Comparison of ENCODE assay signal across 22 cellular contexts in genomic region chr18:59639821-59640220, GRCh38. TPM values are rescaled to one million over a fixed set of nuclear protein-coding genes. Genes with fewer than 3 reads are reported as not detected.
"Had no signal": no experiment of that assay in that cellular context is flagged by ENCODE, and none has a peak within 500 bp of the region (broad histone marks: within the 10 kb centered on the region; RNA-seq: fewer than 3 reads in every experiment).

No MANE protein-coding gene starts in this region.

- H3K9me3 ChIP-seq: body of pancreas, left ventricle myocardium inferior, ovary, prostate gland, spleen, thoracic aorta, upper lobe of left lung had no signal

- H3K36me3 Mint-ChIP-seq: activated naive CD4-positive, alpha-beta T cell treated with anti-CD3 and anti-CD28 coated beads, Interleukin-2, amount 10 ng/mL, durations not matched to agents 7 days and 5 days; naive thymus-derived CD8-positive, alpha-beta T cell had no signal

- H3K27ac Mint-ChIP-seq: activated CD4-positive, alpha-beta memory T cell treated with anti-CD3 and anti-CD28 coated beads, Interleukin-2, amount 10 ng/mL, durations not matched to agents 7 days and 5 days; activated CD4-positive, alpha-beta T cell treated with anti-CD3 and anti-CD28 coated beads, Interleukin-2, amount 10 ng/mL, durations not matched to agents 24 days and 14 days; activated naive CD4-positive, alpha-beta T cell treated with anti-CD3 and anti-CD28 coated beads, Interleukin-2, amount 10 ng/mL, durations not matched to agents 7 days and 5 days; dendritic cell treated with granulocyte-macrophage colony-stimulating factor and Interleukin-4, amounts not matched to agents 40 ng/mL and 50 ng/mL, for 4 days; naive thymus-derived CD8-positive, alpha-beta T cell; T-helper 1 cell treated with Interleukin-12 subunit alpha and Interleukin-12 subunit beta and Interleukin-4 antibody, amounts not matched to agents 30 μg/mL and 1 μg/mL, for 36 hours had no signal

- ATAC-seq: activated CD4-positive, CD25-positive, alpha-beta regulatory T cell treated with anti-CD3 and anti-CD28 coated beads, Interleukin-2, amount 50 U/mL, for 24 hours; body of pancreas; esophagus mucosa; naive thymus-derived CD8-positive, alpha-beta T cell had no signal

- H3K36me3 ChIP-seq: left ventricle myocardium inferior, ovary, prostate gland, spleen, thoracic aorta, upper lobe of left lung had no signal

- H3K4me1 Mint-ChIP-seq: activated CD4-positive, alpha-beta memory T cell treated with anti-CD3 and anti-CD28 coated beads, Interleukin-2, amount 10 ng/mL, durations not matched to agents 7 days and 5 days; activated CD4-positive, alpha-beta T cell treated with anti-CD3 and anti-CD28 coated beads, Interleukin-2, amount 10 ng/mL, durations not matched to agents 24 days and 14 days; activated naive CD4-positive, alpha-beta T cell treated with anti-CD3 and anti-CD28 coated beads, Interleukin-2, amount 10 ng/mL, durations not matched to agents 7 days and 5 days; naive thymus-derived CD8-positive, alpha-beta T cell had no signal

- H3K4me3 Mint-ChIP-seq: activated CD4-positive, alpha-beta memory T cell treated with anti-CD3 and anti-CD28 coated beads, Interleukin-2, amount 10 ng/mL, durations not matched to agents 7 days and 5 days; activated CD4-positive, alpha-beta T cell treated with anti-CD3 and anti-CD28 coated beads, Interleukin-2, amount 10 ng/mL, durations not matched to agents 24 days and 14 days; activated naive CD4-positive, alpha-beta T cell treated with anti-CD3 and anti-CD28 coated beads, Interleukin-2, amount 10 ng/mL, durations not matched to agents 7 days and 5 days; dendritic cell treated with granulocyte-macrophage colony-stimulating factor and Interleukin-4, amounts not matched to agents 40 ng/mL and 50 ng/mL, for 4 days; naive thymus-derived CD8-positive, alpha-beta T cell; T-helper 1 cell treated with Interleukin-12 subunit alpha and Interleukin-12 subunit beta and Interleukin-4 antibody, amounts not matched to agents 30 μg/mL and 1 μg/mL, for 36 hours had no signal

- H3K4me1 ChIP-seq: body of pancreas, left ventricle myocardium inferior, prostate gland, spleen, upper lobe of left lung had no signal

- DNase-seq: activated CD4-positive, alpha-beta memory T cell treated with anti-CD3 and anti-CD28 coated beads, Interleukin-2, amount 10 ng/mL, durations not matched to agents 7 days and 5 days; activated CD4-positive, alpha-beta T cell treated with anti-CD3 and anti-CD28 coated beads, Interleukin-2, amount 10 ng/mL, durations not matched to agents 24 days and 14 days; activated effector memory CD4-positive, alpha-beta T cell treated with anti-CD3 and anti-CD28 coated beads, Interleukin-2, amount 50 U/mL, for 16 hours; activated naive CD4-positive, alpha-beta T cell treated with anti-CD3 and anti-CD28 coated beads, Interleukin-2, amount 10 ng/mL, durations not matched to agents 7 days and 5 days; body of pancreas; effector CD8-positive, alpha-beta T cell; glutamatergic neuron; hippocampal formation; left ventricle myocardium inferior; naive thymus-derived CD8-positive, alpha-beta T cell; ovary; spleen; stimulated activated CD4-positive, alpha-beta T cell treated with anti-CD3 and anti-CD28 coated beads, Interleukin-4, amount 100 ng/mL, for 24 hours; stimulated activated naive CD4-positive, alpha-beta T cell treated with Interleukin-2 at 50 U/mL for 16 hours; upper lobe of left lung had no signal

- H3K4me3 ChIP-seq: body of pancreas, left ventricle myocardium inferior, ovary, prostate gland, spleen, thoracic aorta, upper lobe of left lung had no signal

- H3K27me3 ChIP-seq: body of pancreas, ovary, spleen, upper lobe of left lung had no signal

- H3K27me3 Mint-ChIP-seq: activated CD4-positive, alpha-beta memory T cell treated with anti-CD3 and anti-CD28 coated beads, Interleukin-2, amount 10 ng/mL, durations not matched to agents 7 days and 5 days; activated naive CD4-positive, alpha-beta T cell treated with anti-CD3 and anti-CD28 coated beads, Interleukin-2, amount 10 ng/mL, durations not matched to agents 7 days and 5 days; dendritic cell treated with granulocyte-macrophage colony-stimulating factor and Interleukin-4, amounts not matched to agents 40 ng/mL and 50 ng/mL, for 4 days had no signal

- H3K9me3 Mint-ChIP-seq: activated CD4-positive, alpha-beta memory T cell treated with anti-CD3 and anti-CD28 coated beads, Interleukin-2, amount 10 ng/mL, durations not matched to agents 7 days and 5 days; activated CD4-positive, alpha-beta T cell treated with anti-CD3 and anti-CD28 coated beads, Interleukin-2, amount 10 ng/mL, durations not matched to agents 24 days and 14 days; activated naive CD4-positive, alpha-beta T cell treated with anti-CD3 and anti-CD28 coated beads, Interleukin-2, amount 10 ng/mL, durations not matched to agents 7 days and 5 days; dendritic cell treated with granulocyte-macrophage colony-stimulating factor and Interleukin-4, amounts not matched to agents 40 ng/mL and 50 ng/mL, for 4 days; T-helper 1 cell treated with Interleukin-12 subunit alpha and Interleukin-12 subunit beta and Interleukin-4 antibody, amounts not matched to agents 30 μg/mL and 1 μg/mL, for 36 hours had no signal

- H3K27ac ChIP-seq: body of pancreas, left ventricle myocardium inferior, ovary, prostate gland, spleen, thoracic aorta, upper lobe of left lung had no signal

RNA-seq across cellular contexts. Expression of gene CCBE1, which starts 57.4 kb away (rescaled TPM):
- total RNA-seq: activated CD4-positive, alpha-beta memory T cell treated with anti-CD3 and anti-CD28 coated beads, Interleukin-2, amount 10 ng/mL, durations not matched to agents 7 days and 5 days; activated CD4-positive, alpha-beta T cell treated with anti-CD3 and anti-CD28 coated beads, Interleukin-2, amount 10 ng/mL, durations not matched to agents 24 days and 14 days; endothelial cell of umbilical vein; naive thymus-derived CD8-positive, alpha-beta T cell had no signal
